Comparison of ENCODE assay signal across 11 cellular contexts in genomic region chr2:111178730-111179405, GRCh38. TPM values are rescaled to one million over a fixed set of nuclear protein-coding genes. Genes with fewer than 3 reads are reported as not detected.
DNase-seq lines count a peak whose midpoint lies in the region; ATAC-seq and TF ChIP-seq lines count a peak whose summit lies in the region.
"Had no signal": no experiment of that assay in that cellular context is flagged by ENCODE, and none has a peak within 500 bp of the region (broad histone marks: within the 10 kb centered on the region; RNA-seq: fewer than 3 reads in every experiment).

No MANE protein-coding gene starts in this region.

- RAD21 ChIA-PET in HCT116 (lab: Charles Lee; ENCODE audit: low non-redundant PET in 1 of 2, low total read pairs in 2 of 2, uncharacterized antibody in 2 of 2, unreplicated experiment in 2 of 2) = no interaction called here

- CTCF ChIA-PET in HCT116 (lab: Charles Lee) = no interaction called here

- H3K27me3 ChIP-seq in HCT116 (ENCODE audit: insufficient read depth, low read length) (no peaks in the 10 kb centered on the region), WERI-Rb-1 (ENCODE audit: insufficient read depth, low read depth, severe bottlenecking) (peaks cover 86% of the 10 kb centered on the region)
- H3K27me3 ChIP-seq: uterus had no signal

- H3K9me3 ChIP-seq in HCT116 (ENCODE audit: control insufficient read depth in 1 of 2, insufficient read depth in 1 of 2, low read depth in 1 of 2, low read length in 2 of 2) = no peaks in the 10 kb centered on the region
- H3K9me3 ChIP-seq in WERI-Rb-1 (ENCODE audit: severe bottlenecking) = no peaks in the 10 kb centered on the region
- H3K9me3 ChIP-seq: uterus had no signal

- BruUV-seq in HCT116 (replicated peaks; lab: Mats Ljungman, UMichigan) = no TSS peak

- H3K4me3 ChIP-seq in HCT116 (replicated peaks in 1 of 2; ENCODE audit: low read depth in 1 of 2, low read length in 2 of 2) (no peak overlapping the region), coronary artery (no peak overlapping the region), WERI-Rb-1 (ENCODE audit: low read depth, low read length) (no peak overlapping the region)
- H3K4me3 ChIP-seq: uterus had no signal

- no peak overlapping the region for H3K9ac ChIP-seq in HCT116 (ENCODE audit: low read length)

- no peaks in the 10 kb centered on the region for H3K36me3 ChIP-seq in HCT116 (ENCODE audit: control insufficient read depth in 1 of 2, insufficient read depth in 2 of 2, low read length in 2 of 2)
- H3K36me3 ChIP-seq in WERI-Rb-1 = no peaks in the 10 kb centered on the region
- H3K36me3 ChIP-seq: uterus had no signal

- H3K4me1 ChIP-seq in HCT116 (ENCODE audit: control insufficient read depth in 1 of 2, insufficient read depth in 2 of 2, low read length in 2 of 2) = peaks cover 8 to 18% of the 10 kb centered on the region in 2 experiments; a peak in 3 of 4 replicates
- H3K4me1 ChIP-seq: uterus had no signal

- no peaks in the 10 kb centered on the region for H3K9me2 ChIP-seq in HCT116 (ENCODE audit: insufficient read depth)

- TF ChIP-seq CTCF in HCT116 (IDR thresholded peaks at IDR 0.05 in 2 of 3, conservative IDR thresholded peaks at IDR 0.05 in 1 of 3; ENCODE audit: borderline replicate concordance in 1 of 3, insufficient read depth in 1 of 3, low read depth in 2 of 3, low read length in 2 of 3) (no peak), coronary artery (IDR thresholded peaks at IDR 0.05) (no peak), WERI-Rb-1 (IDR thresholded peaks at IDR 0.05; ENCODE audit: low read depth, low read length) (no peak)

- no peak overlapping the region for H2AFZ ChIP-seq in HCT116 (ENCODE audit: low read depth, low read length, poor library complexity, severe bottlenecking)

- H4K20me1 ChIP-seq in HCT116 (ENCODE audit: insufficient read depth) = no peaks in the 10 kb centered on the region

- H3K27ac ChIP-seq in HCT116 (ENCODE audit: low read depth, low read length) (no peak overlapping the region), coronary artery (no peak overlapping the region), WERI-Rb-1 (no peak overlapping the region)
- H3K27ac ChIP-seq: uterus had no signal

- no peak for TF ChIP-seq POLR2A in HCT116 (IDR thresholded peaks at IDR 0.05; ENCODE audit: borderline replicate concordance, extremely low read depth, insufficient read depth, insufficient read length)

- TF ChIP-seq RAD21 in HCT116 (IDR thresholded peaks at IDR 0.05; ENCODE audit: low read depth) = no peak

- no peaks in the 10 kb centered on the region for H3K79me2 ChIP-seq in HCT116 (ENCODE audit: insufficient read depth, low read length)

- POLR2A ChIA-PET in HCT116 (lab: Charles Lee) = interaction anchor here (0.7 kb wide), 1 partner anchor 58 kb away, joined by 3 read pairs; the partner anchor contains the start of gene BCL2L11

- 0 out of 2 replicates have a peak overlapping the region, but pooled peaks have one; percentile 7 for H3K4me2 ChIP-seq in HCT116 (ENCODE audit: low read length)

- intact Hi-C loops in HCT116 (cut with micrococcal nuclease) = no loop called here

- ATAC-seq in HCT116 (no peak), GM21529 (IDR thresholded peaks at IDR 0.05; ENCODE audit: unreplicated experiment) (no peak)
- ATAC-seq: effector memory CD8-positive, alpha-beta T cell had no signal

- DNase-seq in HCT116 (ENCODE audit: low read depth, low spot score) = no peak
- DNase-seq in NCI-H345 (lab: John Stamatoyannopoulos, UW) = peak; percentile 44
- peak; percentile 67 for DNase-seq in coronary artery (ENCODE audit: low spot score)
- peak; percentile 88 for DNase-seq in renal cortical epithelial cell (ENCODE audit: low read depth)
- no peak for DNase-seq in NCI-H2107 treated with DMSO at 0.1 percent for 48 hours (lab: John Stamatoyannopoulos, UW; ENCODE audit: unreplicated experiment)
- DNase-seq in WERI-Rb-1 = no peak
- DNase-seq: activated CD4-positive, alpha-beta T cell treated with anti-CD3 and anti-CD28 coated beads, Interleukin-2, amount 50 U/mL, for 4 hours; DMS 273 treated with DMSO at 0.1 percent for 48 hours; effector memory CD8-positive, alpha-beta T cell; uterus had no signal

TF ChIP-seq in HCT116, 20 proteins besides CTCF, POLR2A, EP300 and RAD21:
- no peak for TF ChIP-seq YY1 (IDR thresholded peaks at IDR 0.05; ENCODE audit: extremely low read depth, insufficient replicate concordance, low read depth, low read length)
- no peak for TF ChIP-seq JUND (IDR thresholded peaks at IDR 0.05)
- no peak for TF ChIP-seq ELF1 (IDR thresholded peaks at IDR 0.05; ENCODE audit: borderline replicate concordance, low read depth)
- no peak for TF ChIP-seq SIN3A (IDR thresholded peaks at IDR 0.05; ENCODE audit: low read depth)
- TF ChIP-seq ZNF274 (IDR thresholded peaks at IDR 0.05; ENCODE audit: low read depth, low read length) = no peak
- no peak for TF ChIP-seq ZFX (IDR thresholded peaks at IDR 0.05)
- TF ChIP-seq EZH2 (IDR thresholded peaks at IDR 0.05) = no peak
- TF ChIP-seq CEBPB (IDR thresholded peaks at IDR 0.05; ENCODE audit: low read depth) = no peak
- TF ChIP-seq EZH2phosphoT487 (IDR thresholded peaks at IDR 0.05; ENCODE audit: borderline replicate concordance) = no peak

RNA-seq across cellular contexts. Expression of gene BCL2L11, which starts 58.2 kb away (rescaled TPM):
- total RNA-seq in HCT116 (2021; ENCODE audit: unreplicated experiment) = 17.8 TPM
- 6.8 and 7.9 TPM in 2 replicates for polyA plus RNA-seq in HCT116 (2012)
- 3.8 and 29.1 TPM in 2 replicates for total RNA-seq in renal cortical epithelial cell

Comparison
In these comparisons a context has a peak if more than half of its experiments do, and no peak if none do; other contexts are left out.
1. DNase-seq: peak in NCI-H345 (single experiment), coronary artery (single experiment) and renal cortical epithelial cell (single experiment); none in HCT116 (single experiment), NCI-H2107 treated with DMSO at 0.1 percent for 48 hours (single experiment) and WERI-Rb-1 (single experiment).